Comparison of ENCODE assay signal across 8 cellular contexts in the genomic region with DNA sequence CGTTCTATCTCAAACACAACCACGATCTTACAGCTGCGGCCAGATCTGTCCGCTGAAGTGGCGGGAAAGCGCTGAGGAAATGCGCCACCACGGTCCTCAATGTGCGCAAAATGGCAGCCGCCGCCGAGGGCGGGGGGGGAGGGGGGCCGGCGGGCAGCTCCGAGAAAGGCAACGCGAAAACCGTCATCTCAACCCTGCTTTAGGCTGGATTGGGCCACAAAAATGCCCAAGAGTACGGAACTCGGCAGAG. TPM values are rescaled to one million over a fixed set of nuclear protein-coding genes. Genes with fewer than 3 reads are reported as not detected.
DNase-seq lines count a peak whose midpoint lies in the region; ATAC-seq lines count a peak whose summit lies in the region.

No MANE protein-coding gene starts in this region.

- POLR2A ChIA-PET in activated CD4-positive, alpha-beta memory T cell treated with anti-CD3 and anti-CD28 coated beads, Interleukin-2, amount 10 ng/mL, durations not matched to agents 7 days and 5 days (lab: Charles Lee) = interaction anchor here (0.6 to 9.9 kb wide), 67 partner anchors 11 to 1135 kb away, joined by 3 to 364 read pairs (median 6); partner anchors contain the start of genes ATL2, DHX57, GALM and GEMIN6

- CTCF ChIA-PET in activated CD4-positive, alpha-beta memory T cell treated with anti-CD3 and anti-CD28 coated beads, Interleukin-2, amount 10 ng/mL, durations not matched to agents 7 days and 5 days (lab: Charles Lee) = interaction anchor here (0.6 to 2.2 kb wide), 6 partner anchors 9 to 440 kb away, joined by 3 to 10 read pairs (median 6); no protein-coding TSS in a partner anchor

- H3K27me3 Mint-ChIP-seq in activated CD4-positive, alpha-beta memory T cell treated with anti-CD3 and anti-CD28 coated beads, Interleukin-2, amount 10 ng/mL, durations not matched to agents 7 days and 5 days = no peaks in the 10 kb centered on the region

- peak overlapping the region; percentile 98 for H3K9ac ChIP-seq in endocrine pancreas (ENCODE audit: control insufficient read depth, insufficient read depth, low read length)

- no peaks in the 10 kb centered on the region for H3K27me3 ChIP-seq in endocrine pancreas (ENCODE audit: control insufficient read depth, insufficient read depth, low read length)

- H3K4me3 Mint-ChIP-seq in activated CD4-positive, alpha-beta memory T cell treated with anti-CD3 and anti-CD28 coated beads, Interleukin-2, amount 10 ng/mL, durations not matched to agents 7 days and 5 days = peak overlapping the region; percentile 97

- peak overlapping the region; percentile 93 for H3K4me3 ChIP-seq in endocrine pancreas (ENCODE audit: control insufficient read depth, insufficient read depth, low read length)

- peaks cover 54% of the 10 kb centered on the region for H3K36me3 Mint-ChIP-seq in activated CD4-positive, alpha-beta memory T cell treated with anti-CD3 and anti-CD28 coated beads, Interleukin-2, amount 10 ng/mL, durations not matched to agents 7 days and 5 days (ENCODE audit: low read depth)

- peak; percentile 30 for ATAC-seq in GM18517 (IDR thresholded peaks at IDR 0.05; ENCODE audit: unreplicated experiment)
- ATAC-seq in HG02763 (IDR thresholded peaks at IDR 0.05; ENCODE audit: unreplicated experiment) = peak; percentile 35

- peak overlapping the region; percentile 98 for H3K27ac Mint-ChIP-seq in activated CD4-positive, alpha-beta memory T cell treated with anti-CD3 and anti-CD28 coated beads, Interleukin-2, amount 10 ng/mL, durations not matched to agents 7 days and 5 days

- peaks cover 21% of the 10 kb centered on the region for H3K4me1 ChIP-seq in endocrine pancreas (ENCODE audit: control insufficient read depth, insufficient read depth, low read length)

- H3K36me3 ChIP-seq in endocrine pancreas (ENCODE audit: control insufficient read depth, insufficient read depth, low read length) = peaks cover 9% of the 10 kb centered on the region

- DNase-seq in NCI-H2171 (lab: John Stamatoyannopoulos, UW) (peak; percentile 46), midbrain (lab: John Stamatoyannopoulos, UW) (peak; percentile 72), SK-N-DZ (ENCODE audit: low spot score) (no peak)
- DNase-seq in activated CD4-positive, alpha-beta memory T cell treated with anti-CD3 and anti-CD28 coated beads, Interleukin-2, amount 10 ng/mL, durations not matched to agents 7 days and 5 days = peak; percentile 84
- DNase-seq in stimulated activated CD8-positive, alpha-beta memory T cell treated with anti-CD3 and anti-CD28 coated beads, Interleukin-2, amount 100 ng/mL, for 48 hours (ENCODE audit: low read depth in 2 of 2) = peak; percentile 57 to 58

- no peaks in the 10 kb centered on the region for H3K9me3 ChIP-seq in endocrine pancreas (ENCODE audit: control insufficient read depth, low read length)

- H3K4me1 Mint-ChIP-seq in activated CD4-positive, alpha-beta memory T cell treated with anti-CD3 and anti-CD28 coated beads, Interleukin-2, amount 10 ng/mL, durations not matched to agents 7 days and 5 days = peaks cover 59% of the 10 kb centered on the region

- H3K9me3 Mint-ChIP-seq in activated CD4-positive, alpha-beta memory T cell treated with anti-CD3 and anti-CD28 coated beads, Interleukin-2, amount 10 ng/mL, durations not matched to agents 7 days and 5 days = no peaks in the 10 kb centered on the region

RNA-seq across cellular contexts. Expression of gene SRSF7, which starts 0.4 kb away (rescaled TPM):
- 100 to 1,000 TPM; 243 to 249 TPM for total RNA-seq in activated CD4-positive, alpha-beta memory T cell treated with anti-CD3 and anti-CD28 coated beads, Interleukin-2, amount 10 ng/mL, durations not matched to agents 7 days and 5 days
- 294 and 327 TPM in 2 replicates for polyA plus RNA-seq in SK-N-DZ (2014; cell fraction: cytosol; rRNA removed)
- polyA plus RNA-seq in SK-N-DZ (2014; cell fraction: nucleus; rRNA removed) = 723 and 849 TPM in 2 replicates

RNA-seq across cellular contexts. Expression of gene GEMIN6, which starts 27.3 kb away (rescaled TPM):
- total RNA-seq in activated CD4-positive, alpha-beta memory T cell treated with anti-CD3 and anti-CD28 coated beads, Interleukin-2, amount 10 ng/mL, durations not matched to agents 7 days and 5 days = 10 to 100 TPM; 12.0 to 15.3 TPM
- polyA plus RNA-seq in SK-N-DZ (2014; cell fraction: cytosol; rRNA removed) = 17.3 and 23.6 TPM in 2 replicates
- polyA plus RNA-seq in SK-N-DZ (2014; cell fraction: nucleus; rRNA removed) = 11.0 and 13.0 TPM in 2 replicates
